In genomic region chr18:21598726-21599584, GRCh38 we compare ENCODE assay signal across 8 cellular contexts. TPM values are rescaled to one million over a fixed set of nuclear protein-coding genes. Genes with fewer than 3 reads are reported as not detected.
DNase-seq lines count a peak whose midpoint lies in the region; ATAC-seq and TF ChIP-seq lines count a peak whose summit lies in the region.

No MANE protein-coding gene starts in this region.

- H3K9me3 ChIP-seq in DOHH2 (ENCODE audit: control insufficient read depth, insufficient read depth, low read length): no peaks in the 10 kb centered on the region
- H3K9me3 ChIP-seq in breast epithelium: no peaks in the 10 kb centered on the region
- H3K9me3 ChIP-seq in mucosa of stomach (ENCODE audit: control insufficient read depth, low read length): no peaks in the 10 kb centered on the region

- TF ChIP-seq POLR2A in breast epithelium (IDR thresholded peaks at IDR 0.05): no peak

- intact Hi-C loops in breast epithelium (cut with DNase I; ENCODE audit: low total_unique reads): no loop called here

- H3K4me3 ChIP-seq in DOHH2 (ENCODE audit: low read length) (peak overlapping the region; percentile 99), breast epithelium (peak overlapping the region; percentile 64 to 79 (median 75)), mucosa of stomach (ENCODE audit: low read length) (peak overlapping the region; percentile 99)

- peak overlapping the region; percentile 62 for H3K4me2 ChIP-seq in DOHH2 (ENCODE audit: low read length)

- H3F3A ChIP-seq in DOHH2 (ENCODE audit: control insufficient read depth, insufficient read depth): peaks cover 10% of the 10 kb centered on the region; the same call in 1 of the 2 replicates

- TF ChIP-seq CTCF in DOHH2 (IDR thresholded peaks at IDR 0.05; ENCODE audit: low read depth, low read length, poor library complexity, severe bottlenecking): no peak
- no peak for TF ChIP-seq CTCF in breast epithelium (IDR thresholded peaks at IDR 0.05)

- peaks cover 63% of the 10 kb centered on the region for H3K79me2 ChIP-seq in DOHH2 (ENCODE audit: control insufficient read depth, low read length)

- ATAC-seq in GM19324 (IDR thresholded peaks at IDR 0.05; ENCODE audit: low FRiP score, unreplicated experiment) (no peak), HG02973 (IDR thresholded peaks at IDR 0.05; ENCODE audit: unreplicated experiment) (no peak)

- H3K27me3 ChIP-seq in DOHH2 (ENCODE audit: control insufficient read depth, low read length) (no peaks in the 10 kb centered on the region), breast epithelium (no peaks in the 10 kb centered on the region), mucosa of stomach (ENCODE audit: control insufficient read depth, insufficient read depth, low read length) (no peaks in the 10 kb centered on the region)

- H3K36me3 ChIP-seq in DOHH2 (ENCODE audit: control insufficient read depth, low read length) (peaks cover 26% of the 10 kb centered on the region), breast epithelium (no peaks in the 10 kb centered on the region), mucosa of stomach (ENCODE audit: control insufficient read depth, insufficient read depth, low read length) (no peaks in the 10 kb centered on the region)

- H4K20me1 ChIP-seq in DOHH2 (ENCODE audit: control insufficient read depth, insufficient read depth, low read depth, low read length): no peaks in the 10 kb centered on the region

- DNase-seq in Kasumi-1 (lab: John Stamatoyannopoulos, UW): peak; percentile 36 to 39
- no peak for DNase-seq in breast epithelium (ENCODE audit: low spot score in 2 of 2)
- no peak for DNase-seq in stimulated activated CD8-positive, alpha-beta memory T cell treated with anti-CD3 and anti-CD28 coated beads, Interleukin-4, amount 100 ng/mL, for 48 hours
- DNase-seq in GDM1 (lab: John Stamatoyannopoulos, UW): no peak

- peak overlapping the region; percentile 99 for H3K9ac ChIP-seq in mucosa of stomach (ENCODE audit: low read length)

- no peaks in the 10 kb centered on the region for H3K9me2 ChIP-seq in DOHH2 (replicated peaks; ENCODE audit: control insufficient read depth, low read length)

- peak overlapping the region; percentile 89 for H3K27ac ChIP-seq in DOHH2 (ENCODE audit: low read depth, low read length)
- peak overlapping the region; percentile 95 to 99 for H3K27ac ChIP-seq in breast epithelium

- H3K4me1 ChIP-seq in DOHH2 (ENCODE audit: control insufficient read depth, low read length) (peaks cover 31% of the 10 kb centered on the region), breast epithelium (peaks cover 0 to 11% of the 10 kb centered on the region in 2 donors), mucosa of stomach (ENCODE audit: control insufficient read depth, insufficient read depth, low read length) (peaks cover 6% of the 10 kb centered on the region)

RNA-seq across cellular contexts. Expression of gene ESCO1, which starts 1.5 kb away (rescaled TPM):
- 10 to 100 TPM; 14.2 to 28.2 (median 18.4) TPM for total RNA-seq in breast epithelium

RNA-seq across cellular contexts. Expression of gene SNRPD1, which starts 13.2 kb away (rescaled TPM):
- total RNA-seq in breast epithelium: 10 to 100 TPM in 2 of 3 donors, 1 to 10 TPM in 1; 6.7 to 11.8 (median 10.4) TPM

Comparison
In these comparisons a context has a peak if more than half of its experiments do, and no peak if none do; other contexts are left out.
1. DNase-seq: peak in Kasumi-1 (2 of 2); none in breast epithelium (0 of 2), stimulated activated CD8-positive, alpha-beta memory T cell treated with anti-CD3 and anti-CD28 coated beads, Interleukin-4, amount 100 ng/mL, for 48 hours (single experiment) and GDM1 (single experiment).
2. Peak in every context shown above with its lines, with median percentiles within 50 percentile points of each other: H3K4me3 ChIP-seq.